Comparison of ENCODE assay signal across 8 cellular contexts in the genomic region with DNA sequence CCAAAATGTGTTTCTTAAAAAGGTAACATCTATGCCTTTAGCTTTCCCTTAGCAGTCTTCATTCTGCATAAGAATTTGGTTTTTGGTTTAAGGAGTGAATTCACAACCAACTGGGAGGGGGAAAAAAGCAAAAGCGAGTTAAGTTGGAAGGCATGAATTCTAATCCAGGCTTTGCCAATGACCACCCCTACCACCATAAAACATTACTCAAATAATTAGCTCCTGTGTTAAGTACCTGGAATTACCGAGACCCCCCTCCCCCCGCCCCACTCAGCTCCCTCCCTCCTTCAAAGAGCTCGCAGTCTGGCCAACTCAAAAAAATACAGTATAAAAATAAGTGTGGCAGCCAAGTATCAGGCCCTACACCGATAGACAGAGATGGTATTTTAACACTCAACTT. TPM values are rescaled to one million over a fixed set of nuclear protein-coding genes. Genes with fewer than 3 reads are reported as not detected.
DNase-seq lines count a peak whose midpoint lies in the region; ATAC-seq, FAIRE-seq and TF ChIP-seq lines count a peak whose summit lies in the region.

No MANE protein-coding gene starts in this region.

- no peak overlapping the region for H2BK5ac ChIP-seq in H1 (ENCODE audit: low read depth, low read length)
- H2BK5ac ChIP-seq in neuronal stem cell (ENCODE audit: low read length), result no peak overlapping the region

- no peak for TF ChIP-seq CTCF in CD8-positive, alpha-beta T cell (IDR thresholded peaks at IDR 0.05)
- TF ChIP-seq CTCF in H1 (IDR thresholded peaks at IDR 0.05; ENCODE audit: control extremely low read depth in 1 of 3, insufficient read depth in 1 of 3, low read depth in 1 of 3, low read length in 3 of 3), result no peak

- H3K14ac ChIP-seq in H1 (ENCODE audit: insufficient read length) (no peak overlapping the region), neuronal stem cell (ENCODE audit: low read length) (no peak overlapping the region)

- POLR2A ChIA-PET in CD8-positive, alpha-beta T cell (lab: Charles Lee), result interaction anchor here (0.7 to 3.5 kb wide), 7 partner anchors 8 to 245 kb away, joined by 3 to 13 read pairs (median 9); a partner anchor contains a TSS
- POLR2A ChIA-PET in H1 (lab: Charles Lee; ENCODE audit: partially characterized antibody), result interaction anchor here (0.6 to 3.5 kb wide), 12 partner anchors 14 to 297 kb away, joined by 3 to 11 read pairs (median 4); a partner anchor contains a TSS

- peak overlapping the region; percentile 88 for H3K27ac ChIP-seq in CD8-positive, alpha-beta T cell (ENCODE audit: low read depth, low read length)
- H3K27ac ChIP-seq in H1 (ENCODE audit: low read depth, low read length) (peak overlapping the region; percentile 97), neuronal stem cell (replicated peaks; ENCODE audit: low read length) (no peak overlapping the region)

- H3K9me3 Mint-ChIP-seq in CD8-positive, alpha-beta T cell, result no peaks in the 10 kb centered on the region

- intact Hi-C loops in CD8-positive, alpha-beta T cell (cut with DNase I, micrococcal nuclease), result loop anchor here (1.0 to 5.0 kb wide), 11 partner anchors 214 to 674 kb away; a partner anchor contains a TSS

- no peaks in the 10 kb centered on the region for H3K27me3 Mint-ChIP-seq in CD8-positive, alpha-beta T cell (ENCODE audit: low read depth)

- H2AK5ac ChIP-seq in H1 (ENCODE audit: low read depth, low read length) (no peak overlapping the region), neuronal stem cell (ENCODE audit: low read depth, low read length) (no peak overlapping the region)

- ATAC-seq in CD8-positive, alpha-beta T cell, result no peak
- ATAC-seq in HG03565 (IDR thresholded peaks at IDR 0.05; ENCODE audit: unreplicated experiment), result no peak

- H3K27me3 ChIP-seq in CD8-positive, alpha-beta T cell (ENCODE audit: insufficient read depth, low read length), result no peaks in the 10 kb centered on the region
- H3K27me3 ChIP-seq in NT2/D1 (ENCODE audit: insufficient read depth, insufficient read length), result peaks cover 6% of the 10 kb centered on the region
- H3K27me3 ChIP-seq in H1 (replicated peaks in 1 of 4; ENCODE audit: control insufficient read depth in 3 of 4, extremely low read depth in 1 of 4, insufficient read depth in 3 of 4, low read length in 3 of 4), result no peaks in the 10 kb centered on the region
- H3K27me3 ChIP-seq in neuronal stem cell (ENCODE audit: control insufficient read depth in 3 of 3, insufficient read depth in 3 of 3, low read depth in 1 of 3, low read length in 3 of 3), result no peaks in the 10 kb centered on the region

- H3K36me3 Mint-ChIP-seq in CD8-positive, alpha-beta T cell, result peaks cover 32% of the 10 kb centered on the region

- H3K4me3 Mint-ChIP-seq in CD8-positive, alpha-beta T cell, result peak overlapping the region; percentile 96

- H3K23ac ChIP-seq in H1 (ENCODE audit: insufficient read length), result no peak overlapping the region
- H3K23ac ChIP-seq in neuronal stem cell (ENCODE audit: low read depth, low read length, poor library complexity), result no peak overlapping the region

- no peak for FAIRE-seq in H1 (lab: Jason Lieb, UNC)
- FAIRE-seq in H54 (lab: Jason Lieb, UNC), result no peak

- H2BK12ac ChIP-seq in H1 (ENCODE audit: low read depth, low read length) (no peak overlapping the region), neuronal stem cell (ENCODE audit: low read length) (no peak overlapping the region)

- peaks cover 5% of the 10 kb centered on the region; the same call in 1 of the 2 replicates for H3K23me2 ChIP-seq in H1 (ENCODE audit: low read depth, low read length)

- H3K9ac ChIP-seq in NT2/D1 (ENCODE audit: insufficient read length, low read depth), result peak overlapping the region; percentile 87
- H3K9ac ChIP-seq in H1 (replicated peaks in 1 of 4; ENCODE audit: extremely low read depth in 1 of 4, low read depth in 3 of 4, low read length in 3 of 4), result peak overlapping the region; percentile 82 to 96 (median 88)
- H3K9ac ChIP-seq in neuronal stem cell (ENCODE audit: low read depth, low read length, poor library complexity), result no peak overlapping the region

- H4K91ac ChIP-seq in H1 (replicated peaks; ENCODE audit: insufficient read length, low read length), result no peak overlapping the region
- no peak overlapping the region for H4K91ac ChIP-seq in neuronal stem cell (ENCODE audit: low read depth, low read length, poor library complexity)

- peaks cover 32% of the 10 kb centered on the region for H3K4me1 ChIP-seq in CD8-positive, alpha-beta T cell (ENCODE audit: insufficient read depth, low read length)
- H3K4me1 ChIP-seq in NT2/D1 (ENCODE audit: insufficient read depth, insufficient read length) (no peaks in the 10 kb centered on the region), H1 (replicated peaks in 1 of 4; ENCODE audit: control insufficient read depth in 3 of 4, insufficient read depth in 4 of 4, low read length in 3 of 4) (peaks cover 0 to 5% (median 1%) of the 10 kb centered on the region in 4 experiments; a peak in 2 of 7 replicates), neuronal stem cell (ENCODE audit: control insufficient read depth in 2 of 2, insufficient read depth in 1 of 2, low read depth in 1 of 2, low read length in 2 of 2) (peaks cover 2 to 6% of the 10 kb centered on the region in 2 donors)

- H3K79me2 ChIP-seq in H1 (ENCODE audit: control insufficient read depth in 1 of 2, insufficient read depth in 2 of 2, low read length in 2 of 2), result peaks cover 6 to 74% of the 10 kb centered on the region in 2 experiments; a peak in 3 of 4 replicates

- TF ChIP-seq RAD21 in H1 (IDR thresholded peaks at IDR 0.05 in 1 of 2, conservative IDR thresholded peaks at IDR 0.05 in 1 of 2; ENCODE audit: low read depth in 2 of 2, low read length in 2 of 2), result no peak

- H3K4ac ChIP-seq in H1 (replicated peaks; ENCODE audit: insufficient read length, low read depth, low read length) (no peak overlapping the region), neuronal stem cell (ENCODE audit: low read length) (no peak overlapping the region)

- H3K79me1 ChIP-seq in H1 (ENCODE audit: low read depth, low read length) (0 out of 2 replicates have a peak, but pooled peaks cover 2% of the 10 kb centered on the region), neuronal stem cell (ENCODE audit: low read depth, low read length) (no peaks in the 10 kb centered on the region)

- H2BK20ac ChIP-seq in H1 (ENCODE audit: low read length), result no peak overlapping the region

- H3K4me3 ChIP-seq in CD8-positive, alpha-beta T cell (ENCODE audit: low read depth, low read length), result peak overlapping the region; percentile 77
- peak overlapping the region; percentile 78 for H3K4me3 ChIP-seq in NT2/D1 (ENCODE audit: insufficient read length, low read depth)
- H3K4me3 ChIP-seq in H1 (ENCODE audit: extremely low read depth in 1 of 4, insufficient read depth in 2 of 4, low read depth in 3 of 4, low read length in 4 of 4), result peak overlapping the region; percentile 75 to 89 (median 84)
- peak overlapping the region; percentile 64 to 86 for H3K4me3 ChIP-seq in neuronal stem cell (ENCODE audit: low read length in 2 of 2)

- CTCF ChIA-PET in CD8-positive, alpha-beta T cell (lab: Charles Lee), result interaction anchor here (0.5 to 2.1 kb wide), 4 partner anchors 206 to 528 kb away, joined by 3 to 8 read pairs (median 6); no protein-coding TSS in a partner anchor
- CTCF ChIA-PET in H1 (lab: Charles Lee; ENCODE audit: partially characterized antibody), result interaction anchor here (0.6 to 3.4 kb wide), 13 partner anchors 9 to 265 kb away, joined by 3 to 26 read pairs (median 7); a partner anchor contains a TSS

- H3K4me2 ChIP-seq in H1 (ENCODE audit: insufficient read depth in 1 of 2, low read depth in 2 of 2, low read length in 2 of 2) (peak overlapping the region; percentile 90 to 96), neuronal stem cell (ENCODE audit: insufficient read depth, low read length, poor library complexity, severe bottlenecking) (peak overlapping the region; percentile 55)

- no peak for TF ChIP-seq EP300 in H1 (IDR thresholded peaks at IDR 0.05; ENCODE audit: borderline replicate concordance in 1 of 2, low read depth in 2 of 2, low read length in 2 of 2)

- no peak for TF ChIP-seq POLR2A in H1 (IDR thresholded peaks at IDR 0.05; ENCODE audit: control extremely low read depth in 1 of 2, low read depth in 2 of 2, low read length in 2 of 2)
- TF ChIP-seq POLR2A in H54 (IDR thresholded peaks at IDR 0.05; ENCODE audit: low read depth, low read length), result no peak

- H2AFZ ChIP-seq in H1 (ENCODE audit: low read length) (no peak overlapping the region), neuronal stem cell (ENCODE audit: low read length) (peak overlapping the region; percentile 87)

- no peak overlapping the region for H4K8ac ChIP-seq in H1 (ENCODE audit: extremely low read depth, insufficient read depth, low read length)
- H4K8ac ChIP-seq in neuronal stem cell (ENCODE audit: low read depth, low read length), result no peak overlapping the region

- H3K18ac ChIP-seq in H1 (ENCODE audit: extremely low read depth, low read length) (no peak overlapping the region), neuronal stem cell (ENCODE audit: low read length) (no peak overlapping the region)

- H2BK15ac ChIP-seq in H1 (ENCODE audit: low read length) (no peak overlapping the region), neuronal stem cell (ENCODE audit: low read length) (no peak overlapping the region)

- no peak for DNase-seq in CD8-positive, alpha-beta T cell
- no peak for DNase-seq in NT2/D1 (ENCODE audit: low read depth, low spot score)
- no peak for DNase-seq in H1 (ENCODE audit: low read depth in 1 of 2, low spot score in 2 of 2)
- no peak for DNase-seq in neuronal stem cell (ENCODE audit: low spot score)
- DNase-seq in mucosa of gallbladder (ENCODE audit: low spot score), result no peak
- no peak for DNase-seq in H54 (ENCODE audit: insufficient read length, low spot score)
- no peak for DNase-seq in stimulated activated CD4-positive, alpha-beta T cell treated with anti-CD3 and anti-CD28 coated beads, Interleukin-15, amount 100 ng/mL, for 24 hours

- peaks cover 7 to 11% of the 10 kb centered on the region in 2 experiments for H4K20me1 ChIP-seq in H1 (replicated peaks in 1 of 2; ENCODE audit: control insufficient read depth in 1 of 2, insufficient read depth in 2 of 2, low read length in 2 of 2)

- no peaks in the 10 kb centered on the region for H3K9me3 ChIP-seq in CD8-positive, alpha-beta T cell (ENCODE audit: low read length)
- H3K9me3 ChIP-seq in NT2/D1 (ENCODE audit: insufficient read depth, low read length) (no peaks in the 10 kb centered on the region), H1 (ENCODE audit: insufficient read depth in 2 of 2, low read depth in 1 of 2, low read length in 1 of 2) (no peaks in the 10 kb centered on the region), neuronal stem cell (replicated peaks in 1 of 2; ENCODE audit: control insufficient read depth in 2 of 2, insufficient read depth in 1 of 2, low read depth in 1 of 2, low read length in 2 of 2) (no peaks in the 10 kb centered on the region)

- 0% methylated on average over 4 of the region's 5 CpGs; no CpG with 5 or more reads in 1 of the 2 experiments for WGBS in H1 (ENCODE audit: extremely low coverage in 1 of 2, insufficient coverage in 1 of 2, insufficient read length in 1 of 2, insufficient replicate concordance in 2 of 2, low coverage in 1 of 2, low lambda C conversion rate in 2 of 2, missing lambda C conversion rate in 1 of 2), 2 experiments
- WGBS in neuronal stem cell (ENCODE audit: extremely low coverage in 2 of 2, insufficient read length in 2 of 2, insufficient replicate concordance in 1 of 2), 2 donors, result no CpG with 5 or more reads among the region's 5 CpGs

- H2BK120ac ChIP-seq in H1 (replicated peaks; ENCODE audit: low read depth, low read length) (no peak overlapping the region), neuronal stem cell (ENCODE audit: low read depth, low read length) (no peak overlapping the region)

- peaks cover 14% of the 10 kb centered on the region for H3K36me3 ChIP-seq in CD8-positive, alpha-beta T cell (ENCODE audit: insufficient read depth, low read length)
- peaks cover 25% of the 10 kb centered on the region for H3K36me3 ChIP-seq in NT2/D1 (ENCODE audit: insufficient read depth, insufficient read length, low read length)
- peaks cover 0 to 18% (median 11%) of the 10 kb centered on the region in 4 experiments; a peak in 3 of 8 replicates for H3K36me3 ChIP-seq in H1 (ENCODE audit: control insufficient read depth in 2 of 4, insufficient read depth in 4 of 4, low read length in 3 of 4)
- H3K36me3 ChIP-seq in neuronal stem cell (replicated peaks in 1 of 2; ENCODE audit: control insufficient read depth in 2 of 2, insufficient read depth in 2 of 2, low read length in 2 of 2), result peaks cover 2 to 30% of the 10 kb centered on the region in 2 donors

- H3K27ac Mint-ChIP-seq in CD8-positive, alpha-beta T cell, result peak overlapping the region; percentile 99

- no peak overlapping the region for H3K56ac ChIP-seq in H1 (replicated peaks; ENCODE audit: insufficient read length, low read depth, low read length)

- H3K4me1 Mint-ChIP-seq in CD8-positive, alpha-beta T cell (ENCODE audit: low read depth), result peaks cover 70% of the 10 kb centered on the region

- H4K5ac ChIP-seq in H1 (ENCODE audit: insufficient read length, low read depth, low read length), result no peak overlapping the region

RNA-seq across cellular contexts. Expression of a gene that starts 0.5 kb away (rescaled TPM):
- 10 to 100 TPM; 62.5 to 68.3 TPM for total RNA-seq in CD8-positive, alpha-beta T cell
- 49.3 and 51.4 TPM in 2 replicates for total RNA-seq in H1 (2021; fragmentation: NEBNext Ultra II Directional; extraction: Animal tissue kit (Norgen Biotek cat#: 25700))
- 11.2 and 23.8 TPM in 2 replicates for polyA plus RNA-seq in H1 (2011; rRNA removed)
- 32.3 TPM for polyA plus RNA-seq in H1 (2011; cell fraction: cytosol; rRNA removed)
- polyA plus RNA-seq in H1 (2011; cell fraction: nucleus; rRNA removed), result 13.1 TPM
- polyA plus RNA-seq in H1 (2012, experiment 1 of 2), result 25.7 to 55.8 TPM (median 35.8 TPM) in 4 replicates
- 18.2 TPM for polyA plus RNA-seq in H1 (2012, experiment 2 of 2)
- 35.6 TPM for polyA plus RNA-seq in H1 (2013, experiment 1 of 2)
- polyA plus RNA-seq in H1 (2013, experiment 2 of 2), result 39.7 TPM
- polyA minus RNA-seq in H1 (2011; rRNA and poly(A)+ RNA removed), result 24.0 and 47.7 TPM in 2 replicates
- 22.2 TPM for polyA minus RNA-seq in H1 (2011; cell fraction: cytosol; rRNA and poly(A)+ RNA removed)
- polyA minus RNA-seq in H1 (2011; cell fraction: nucleus; rRNA and poly(A)+ RNA removed), result 69.0 TPM
- polyA plus RNA-seq in neuronal stem cell (2013, experiment 1 of 2), result 44.8 TPM
- 41.8 TPM for polyA plus RNA-seq in neuronal stem cell (2013, experiment 2 of 2)
- total RNA-seq in mucosa of gallbladder, result 36.5 TPM

RNA-seq across cellular contexts. Expression of a gene that starts 0.9 kb away (rescaled TPM):
- total RNA-seq in CD8-positive, alpha-beta T cell, result 10 to 100 TPM; 36.5 to 43.5 TPM
- 72.7 and 93.0 TPM in 2 replicates for total RNA-seq in H1 (2021; fragmentation: NEBNext Ultra II Directional; extraction: Animal tissue kit (Norgen Biotek cat#: 25700))
- 15.1 and 26.6 TPM in 2 replicates for polyA plus RNA-seq in H1 (2011; rRNA removed)
- 48.4 TPM for polyA plus RNA-seq in H1 (2011; cell fraction: cytosol; rRNA removed)
- polyA plus RNA-seq in H1 (2011; cell fraction: nucleus; rRNA removed), result 5.2 TPM
- 29.4 to 56.2 TPM (median 32.6 TPM) in 4 replicates for polyA plus RNA-seq in H1 (2012, experiment 1 of 2)
- 21.1 TPM for polyA plus RNA-seq in H1 (2012, experiment 2 of 2)
- 35.4 TPM for polyA plus RNA-seq in H1 (2013, experiment 1 of 2)
- 36.2 TPM for polyA plus RNA-seq in H1 (2013, experiment 2 of 2)
- 8.3 and 10.3 TPM in 2 replicates for polyA minus RNA-seq in H1 (2011; rRNA and poly(A)+ RNA removed)
- 13.7 TPM for polyA minus RNA-seq in H1 (2011; cell fraction: cytosol; rRNA and poly(A)+ RNA removed)
- 19.3 TPM for polyA minus RNA-seq in H1 (2011; cell fraction: nucleus; rRNA and poly(A)+ RNA removed)
- 42.0 TPM for polyA plus RNA-seq in neuronal stem cell (2013, experiment 1 of 2)
- 44.5 TPM for polyA plus RNA-seq in neuronal stem cell (2013, experiment 2 of 2)
- 72.0 TPM for total RNA-seq in mucosa of gallbladder

RNA-seq across cellular contexts. Expression of a gene that starts 24.4 kb away (rescaled TPM):
- total RNA-seq in CD8-positive, alpha-beta T cell, result not detected
- total RNA-seq in H1 (2021; fragmentation: NEBNext Ultra II Directional; extraction: Animal tissue kit (Norgen Biotek cat#: 25700)), result 25.4 and 26.1 TPM in 2 replicates
- polyA plus RNA-seq in H1 (2011; rRNA removed), result 29.5 and 47.1 TPM in 2 replicates
- 41.9 TPM for polyA plus RNA-seq in H1 (2011; cell fraction: cytosol; rRNA removed)
- polyA plus RNA-seq in H1 (2011; cell fraction: nucleus; rRNA removed), result 46.2 TPM
- 20.2 to 26.1 TPM (median 21.1 TPM) in 4 replicates for polyA plus RNA-seq in H1 (2012, experiment 1 of 2)
- 2.6 TPM for polyA plus RNA-seq in H1 (2012, experiment 2 of 2)
- polyA plus RNA-seq in H1 (2013, experiment 1 of 2), result 15.1 TPM
- 12.5 TPM for polyA plus RNA-seq in H1 (2013, experiment 2 of 2)
- 16.6 and 23.0 TPM in 2 replicates for polyA minus RNA-seq in H1 (2011; rRNA and poly(A)+ RNA removed)
- 29.2 TPM for polyA minus RNA-seq in H1 (2011; cell fraction: cytosol; rRNA and poly(A)+ RNA removed)
- 30.5 TPM for polyA minus RNA-seq in H1 (2011; cell fraction: nucleus; rRNA and poly(A)+ RNA removed)
- 16.9 TPM for polyA plus RNA-seq in neuronal stem cell (2013, experiment 1 of 2)
- 19.1 TPM for polyA plus RNA-seq in neuronal stem cell (2013, experiment 2 of 2)
- total RNA-seq in mucosa of gallbladder, result 10.8 TPM
